11 cellular contexts compared by ENCODE assay signal in genomic region chr17:47820023-47820789, GRCh38. TPM values are rescaled to one million over a fixed set of nuclear protein-coding genes. Genes with fewer than 3 reads are reported as not detected.
DNase-seq lines count a peak whose midpoint lies in the region; ATAC-seq and TF ChIP-seq lines count a peak whose summit lies in the region.
"Had no signal": no experiment of that assay in that cellular context is flagged by ENCODE, and none has a peak within 500 bp of the region (broad histone marks: within the 10 kb centered on the region; RNA-seq: fewer than 3 reads in every experiment).

No MANE protein-coding gene starts in this region.

- H3K27ac Mint-ChIP-seq in CD4-positive, alpha-beta T cell, result peak overlapping the region; percentile 92
- peak overlapping the region in 1 of 3 donors; percentile 96 for H3K27ac Mint-ChIP-seq in IgD-negative memory B cell
- no peak overlapping the region for H3K27ac Mint-ChIP-seq in nephron

- peaks cover 3% of the 10 kb centered on the region for H3K36me3 ChIP-seq in mammary epithelial cell (ENCODE audit: insufficient read depth, low read length)

- no peaks in the 10 kb centered on the region for H3K27me3 Mint-ChIP-seq in CD4-positive, alpha-beta T cell
- H3K27me3 Mint-ChIP-seq in IgD-negative memory B cell (no peaks in the 10 kb centered on the region), nephron (ENCODE audit: low read depth) (no peaks in the 10 kb centered on the region)

- H3K36me3 Mint-ChIP-seq in CD4-positive, alpha-beta T cell (ENCODE audit: low read depth), result peaks cover 86% of the 10 kb centered on the region
- H3K36me3 Mint-ChIP-seq in IgD-negative memory B cell (peaks cover 3% of the 10 kb centered on the region), nephron (ENCODE audit: low read depth) (peaks cover 21% of the 10 kb centered on the region)

- H3K4me2 ChIP-seq in mammary epithelial cell (ENCODE audit: insufficient read depth, low read depth, low read length), result peak overlapping the region; percentile 91

- H3K4me3 ChIP-seq in mammary epithelial cell (replicated peaks in 1 of 3; ENCODE audit: insufficient read depth in 1 of 3, low read depth in 2 of 3, low read length in 3 of 3), result no peak overlapping the region

- in situ Hi-C loops in mammary epithelial cell (cut with MboI; ENCODE audit: low sequenced_read_pairs in 2 of 2), result no loop called here

- WGBS in mammary epithelial cell (ENCODE audit: low coverage, missing lambda C conversion rate), result 57% methylated on average over 10 of the region's 12 CpGs

- POLR2A ChIA-PET in CD4-positive, alpha-beta T cell (lab: Charles Lee), result no interaction called here

- H3K9me3 Mint-ChIP-seq in CD4-positive, alpha-beta T cell, result no peaks in the 10 kb centered on the region
- H3K9me3 Mint-ChIP-seq in IgD-negative memory B cell (no peaks in the 10 kb centered on the region), nephron (no peaks in the 10 kb centered on the region)

- H2AFZ ChIP-seq in mammary epithelial cell (ENCODE audit: low read depth, low read length), result no peak overlapping the region

- peak overlapping the region; percentile 97 for H3K4me3 Mint-ChIP-seq in CD4-positive, alpha-beta T cell
- peak overlapping the region; percentile 45 to 99 (median 92) for H3K4me3 Mint-ChIP-seq in IgD-negative memory B cell
- peak overlapping the region; percentile 96 to 97 (median 96) for H3K4me3 Mint-ChIP-seq in nephron

- no peaks in the 10 kb centered on the region for H4K20me1 ChIP-seq in mammary epithelial cell (ENCODE audit: insufficient read depth, low read length)

- no peak overlapping the region for H3K9ac ChIP-seq in mammary epithelial cell (ENCODE audit: insufficient read depth, low read length)

- H3K27ac ChIP-seq in CD4-positive, alpha-beta T cell (ENCODE audit: low read depth, low read length), result peak overlapping the region; percentile 7
- H3K27ac ChIP-seq in mammary epithelial cell (ENCODE audit: insufficient read depth, low read depth, low read length), result no peak overlapping the region

- H3K27me3 ChIP-seq in CD4-positive, alpha-beta T cell (ENCODE audit: control insufficient read depth, insufficient read depth, low read length), result no peaks in the 10 kb centered on the region
- no peaks in the 10 kb centered on the region for H3K27me3 ChIP-seq in mammary epithelial cell (ENCODE audit: insufficient read depth, low read length)

- intact Hi-C loops in CD4-positive, alpha-beta T cell (cut with DNase I, micrococcal nuclease), result no loop called here
- intact Hi-C loops in mammary epithelial cell (cut with micrococcal nuclease), result no loop called here

- H3K4me1 Mint-ChIP-seq in CD4-positive, alpha-beta T cell (ENCODE audit: low read depth), result peaks cover 25% of the 10 kb centered on the region
- H3K4me1 Mint-ChIP-seq in IgD-negative memory B cell (peaks cover 4 to 13% (median 12%) of the 10 kb centered on the region in 3 donors), nephron (peaks cover 22% of the 10 kb centered on the region)

- CTCF ChIA-PET in CD4-positive, alpha-beta T cell (lab: Charles Lee), result interaction anchor here (2.4 kb wide), 1 partner anchor 11 kb away, joined by 16 read pairs; the partner anchor contains the start of genes LRRC46 and MRPL10
- CTCF ChIA-PET in mammary epithelial cell (lab: Charles Lee; ENCODE audit: low non-redundant PET), result interaction anchor here (0.6 kb wide), 1 partner anchor 458 kb away, joined by 3 read pairs; no protein-coding TSS in a partner anchor

- DNase-seq in CD4-positive, alpha-beta T cell, result no peak
- no peak for DNase-seq in mammary epithelial cell
- DNase-seq in cerebellar cortex (ENCODE audit: low spot score), result no peak
- DNase-seq in NCI-H146 (lab: John Stamatoyannopoulos, UW), result no peak
- no peak for DNase-seq in NCI-H187 (lab: John Stamatoyannopoulos, UW)
- DNase-seq: stimulated activated CD4-positive, alpha-beta T cell treated with anti-CD3 and anti-CD28 coated beads, Interleukin-4, amount 100 ng/mL, for 4 hours had no signal

- H3K79me2 ChIP-seq in mammary epithelial cell (ENCODE audit: insufficient read depth, low read length), result no peaks in the 10 kb centered on the region

- no TSS peak for BruUV-seq in mammary epithelial cell (replicated peaks; lab: Mats Ljungman, UMichigan)

- peaks cover 17% of the 10 kb centered on the region for H3K4me1 ChIP-seq in mammary epithelial cell (ENCODE audit: insufficient read depth, low read length)

- no peaks in the 10 kb centered on the region for H3K9me3 ChIP-seq in CD4-positive, alpha-beta T cell (ENCODE audit: control insufficient read depth, low read length)
- H3K9me3 ChIP-seq in mammary epithelial cell (replicated peaks; ENCODE audit: insufficient read depth, low read length), result no peaks in the 10 kb centered on the region

- ATAC-seq in CD4-positive, alpha-beta T cell (ENCODE audit: poor library complexity), result no peak
- ATAC-seq in GM21619 (IDR thresholded peaks at IDR 0.05; ENCODE audit: unreplicated experiment), result no peak

- no peak for TF ChIP-seq CTCF in CD4-positive, alpha-beta T cell (IDR thresholded peaks at IDR 0.05)
- TF ChIP-seq CTCF in mammary epithelial cell (conservative IDR thresholded peaks at IDR 0.05 in 1 of 2, IDR thresholded peaks at IDR 0.05 in 1 of 2; ENCODE audit: extremely low read depth in 1 of 2, insufficient read depth in 1 of 2, low read depth in 1 of 2, low read length in 2 of 2) (no peak), nephron (IDR thresholded peaks at IDR 0.05; ENCODE audit: unreplicated experiment in 3 of 3) (no peak)

- dilution Hi-C loops in mammary epithelial cell (cut with HindIII; ENCODE audit: low sequenced_read_pairs), result no loop called here

RNA-seq across cellular contexts. Expression of gene OSBPL7, which starts 1.4 kb away (rescaled TPM):
- total RNA-seq in CD4-positive, alpha-beta T cell, result 10 to 100 TPM; 30.1 to 30.8 TPM
- 8.7 TPM for polyA plus RNA-seq in IgD-negative memory B cell
- total RNA-seq in mammary epithelial cell, result 1 to 10 TPM; 2.0 to 6.7 TPM
- 2.9 TPM for polyA plus RNA-seq in mammary epithelial cell
- polyA minus RNA-seq in mammary epithelial cell, result 17.2 TPM

RNA-seq across cellular contexts. Expression of gene MRPL10, which starts 11.1 kb away (rescaled TPM):
- 10 to 100 TPM; 49.0 to 51.4 TPM for total RNA-seq in CD4-positive, alpha-beta T cell
- polyA plus RNA-seq in IgD-negative memory B cell (36.2 TPM), mammary epithelial cell (53.5 TPM)
- total RNA-seq in mammary epithelial cell, result 10 to 100 TPM; 18.2 to 39.4 TPM
- 34.4 TPM for polyA minus RNA-seq in mammary epithelial cell

RNA-seq across cellular contexts. Expression of gene LRRC46, which starts 11.3 kb away (rescaled TPM):
- total RNA-seq in CD4-positive, alpha-beta T cell, result under 1 TPM; 0.42 to 0.85 TPM
- polyA plus RNA-seq in IgD-negative memory B cell, result 0.90 TPM
- total RNA-seq in mammary epithelial cell, result under 1 TPM in 1 of 2 donors, not detected in 1; 0.54 TPM
- polyA plus RNA-seq in mammary epithelial cell, result 0.28 TPM
- polyA minus RNA-seq in mammary epithelial cell, result not detected
- total RNA-seq: cerebellum, G401 had no signal

RNA-seq across cellular contexts. Expression of gene SCRN2, which starts 20.9 kb away (rescaled TPM):
- total RNA-seq in CD4-positive, alpha-beta T cell, result 10 to 100 TPM; 15.3 to 17.2 TPM
- polyA plus RNA-seq in IgD-negative memory B cell (19.8 TPM), mammary epithelial cell (25.2 TPM)
- 10 to 100 TPM; 29.0 to 36.3 TPM for total RNA-seq in mammary epithelial cell
- 22.3 TPM for polyA minus RNA-seq in mammary epithelial cell

RNA-seq across cellular contexts. Expression of gene SP6, which starts 30.8 kb away (rescaled TPM):
- total RNA-seq in CD4-positive, alpha-beta T cell, result under 1 TPM; 0.17 to 0.27 TPM
- not detected for polyA plus RNA-seq in IgD-negative memory B cell
- total RNA-seq in mammary epithelial cell, result 10 to 100 TPM in 1 of 2 donors, 1 to 10 TPM in 1; 4.2 to 15.1 TPM
- polyA plus RNA-seq in mammary epithelial cell, result 4.6 TPM
- 7.7 TPM for polyA minus RNA-seq in mammary epithelial cell

Comparison
In these comparisons a context has a peak if more than half of its experiments do, and no peak if none do; other contexts are left out.
1. RNA of gene OSBPL7, which starts 1.4 kb away (total RNA-seq): 30.1 to 30.8 TPM in CD4-positive, alpha-beta T cell; 2.0 to 6.7 TPM in mammary epithelial cell; every median in the first group is over 4 times any median in the second.
2. Peak in every context shown above with its lines, with median percentiles within 50 percentile points of each other: H3K4me3 Mint-ChIP-seq.